ENCODE assay signal across 1 cellular context in the genomic region with DNA sequence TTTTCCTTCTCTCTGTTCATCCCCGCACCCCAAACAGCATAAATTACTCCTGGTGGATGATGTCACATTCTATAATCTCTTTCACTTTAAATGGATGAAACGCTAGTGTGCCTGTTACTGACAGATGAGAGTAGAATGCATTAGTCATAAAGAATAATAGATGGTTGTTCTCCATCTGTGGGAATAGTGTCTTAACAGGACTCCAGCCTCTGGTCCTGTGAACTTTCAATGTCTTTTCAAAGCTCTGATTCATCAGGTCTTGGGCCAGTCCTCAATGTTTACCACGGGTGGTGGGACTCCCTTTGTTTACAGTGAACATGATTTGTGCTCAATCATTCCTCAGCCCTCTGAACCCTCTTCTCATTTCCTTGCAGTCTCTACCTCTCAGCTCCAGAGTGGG.
TF ChIP-seq lines count a peak whose summit lies in the region.

No MANE protein-coding gene starts in this region.

TF ChIP-seq in HepG2, 621 proteins besides CTCF, POLR2A, EP300 and RAD21 (continued from another document):
- TF ChIP-seq, protein P1, sequence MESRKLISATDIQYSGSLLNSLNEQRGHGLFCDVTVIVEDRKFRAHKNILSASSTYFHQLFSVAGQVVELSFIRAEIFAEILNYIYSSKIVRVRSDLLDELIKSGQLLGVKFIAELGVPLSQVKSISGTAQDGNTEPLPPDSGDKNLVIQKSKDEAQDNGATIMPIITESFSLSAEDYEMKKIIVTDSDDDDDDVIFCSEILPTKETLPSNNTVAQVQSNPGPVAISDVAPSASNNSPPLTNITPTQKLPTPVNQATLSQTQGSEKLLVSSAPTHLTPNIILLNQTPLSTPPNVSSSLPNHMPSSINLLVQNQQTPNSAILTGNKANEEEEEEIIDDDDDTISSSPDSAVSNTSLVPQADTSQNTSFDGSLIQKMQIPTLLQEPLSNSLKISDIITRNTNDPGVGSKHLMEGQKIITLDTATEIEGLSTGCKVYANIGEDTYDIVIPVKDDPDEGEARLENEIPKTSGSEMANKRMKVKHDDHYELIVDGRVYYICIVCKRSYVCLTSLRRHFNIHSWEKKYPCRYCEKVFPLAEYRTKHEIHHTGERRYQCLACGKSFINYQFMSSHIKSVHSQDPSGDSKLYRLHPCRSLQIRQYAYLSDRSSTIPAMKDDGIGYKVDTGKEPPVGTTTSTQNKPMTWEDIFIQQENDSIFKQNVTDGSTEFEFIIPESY (CRISPR knock-in tag; IDR thresholded peaks at IDR 0.05): no peak
- TF ChIP-seq SATB2 (CRISPR knock-in tag; IDR thresholded peaks at IDR 0.05) (no peak), CEBPB (IDR thresholded peaks at IDR 0.05; ENCODE audit: borderline replicate concordance, low read depth, low read length) (no peak), ZNF124 (CRISPR knock-in tag; IDR thresholded peaks at IDR 0.05) (no peak), REL (CRISPR knock-in tag; conservative IDR thresholded peaks at IDR 0.05) (no peak), CSRNP2 (CRISPR knock-in tag; conservative IDR thresholded peaks at IDR 0.05; ENCODE audit: low read depth) (no peak), MIER2 (CRISPR knock-in tag; IDR thresholded peaks at IDR 0.05) (no peak)
- TF ChIP-seq, protein P2, sequence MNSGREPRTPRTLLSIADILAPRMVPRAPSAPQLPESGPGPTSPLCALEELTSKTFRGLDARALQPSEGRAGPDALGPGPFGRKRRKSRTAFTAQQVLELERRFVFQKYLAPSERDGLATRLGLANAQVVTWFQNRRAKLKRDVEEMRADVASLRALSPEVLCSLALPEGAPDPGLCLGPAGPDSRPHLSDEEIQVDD (CRISPR knock-in tag; IDR thresholded peaks at IDR 0.05; ENCODE audit: borderline replicate concordance): no peak
